8 cellular contexts compared by ENCODE assay signal in genomic region chr1:8409107-8409506, GRCh38.
A peak's percentile ranks its signal among the peaks of the same experiment; 100 is the strongest.
DNase-seq lines count a peak whose midpoint lies in the region; ATAC-seq, FAIRE-seq and TF ChIP-seq lines count a peak whose summit lies in the region.

No MANE protein-coding gene starts in this region.

- POLR2A ChIA-PET in HepG2 (lab: Yijun Ruan, JAX): interaction anchor here (1.0 kb wide), 1 partner anchor 11 kb away, joined by 3 read pairs; no protein-coding TSS in a partner anchor

- WGBS in HepG2 (ENCODE audit: low lambda C conversion rate): 73% methylated on average over 6 of the region's 6 CpGs

- TF ChIP-seq CTCF in GM10266 (IDR thresholded peaks at IDR 0.05; ENCODE audit: control insufficient read depth, insufficient read depth, low read depth, missing control alignments) (peak; percentile 22), chondrocyte (IDR thresholded peaks at IDR 0.05) (peak; percentile 79), HepG2 (CRISPR knock-in tag; IDR thresholded peaks at IDR 0.05) (peak; percentile 20; the same call in 1 of the 2 replicates), thoracic aorta (IDR thresholded peaks at IDR 0.05) (peak; percentile 27)

- ATAC-seq in HepG2: peak; percentile 57; the same call in 2 of the 3 replicates
- no peak for ATAC-seq in thoracic aorta (ENCODE audit: insufficient number of reproducible peaks, low FRiP score, low read depth)
- no peak for ATAC-seq in GM19395 (IDR thresholded peaks at IDR 0.05; ENCODE audit: unreplicated experiment)

- H3K27me3 Mint-ChIP-seq in chondrocyte (ENCODE audit: low read depth): no peaks in the 10 kb centered on the region

- H3K36me3 ChIP-seq in HepG2 (replicated peaks in 1 of 2; ENCODE audit: control insufficient read depth in 1 of 2, insufficient read depth in 2 of 2, low read length in 2 of 2) (peaks cover 16 to 60% of the 10 kb centered on the region in 2 experiments), thoracic aorta (peaks cover 6% of the 10 kb centered on the region), SJCRH30 (peaks cover 47% of the 10 kb centered on the region)

- CTCF ChIA-PET in HepG2 (lab: Yijun Ruan, JAX; ENCODE audit: low intra/inter-chr PET ratio, low total read pairs): no interaction called here

- intact Hi-C loops in HepG2 (cut with micrococcal nuclease; ENCODE audit: unreplicated experiment): no loop called here

- TF ChIP-seq POLR2A in HepG2 (IDR thresholded peaks at IDR 0.05; ENCODE audit: insufficient read depth in 1 of 2, low read depth in 2 of 2, low read length in 2 of 2): no peak

- DNase-seq in GM10266 (ENCODE audit: extremely low spot score) (peak; percentile 33), NCI-H510A (lab: John Stamatoyannopoulos, UW) (peak; percentile 9), chondrocyte (ENCODE audit: low spot score) (no peak), HepG2 (ENCODE audit: low spot score) (peak; percentile 9), thoracic aorta (ENCODE audit: low spot score) (no peak), SJCRH30 (no peak), occipital lobe (lab: John Stamatoyannopoulos, UW) (no peak)

- TF ChIP-seq EP300 in HepG2 (IDR thresholded peaks at IDR 0.05; ENCODE audit: low read depth in 2 of 2, low read length in 2 of 2): no peak
- no peak for TF ChIP-seq EP300 in HepG2 (CRISPR knock-in tag; IDR thresholded peaks at IDR 0.05; ENCODE audit: borderline replicate concordance)

- H3K9me3 ChIP-seq in HepG2 (ENCODE audit: low read length) (no peaks in the 10 kb centered on the region), thoracic aorta (no peaks in the 10 kb centered on the region), SJCRH30 (replicated peaks) (no peaks in the 10 kb centered on the region)

- no peak overlapping the region for H3K4me3 Mint-ChIP-seq in chondrocyte (ENCODE audit: unreplicated experiment)

- in situ Hi-C loops in HepG2 (cut with HindIII; ENCODE audit: extremely low pct_ligation_motif_present, low pct_unique_long_range_greater_than_20kb): no loop called here

- no peak overlapping the region for H2AFZ ChIP-seq in HepG2 (ENCODE audit: low read length)

- H3K9me3 Mint-ChIP-seq in chondrocyte (ENCODE audit: low read depth): no peaks in the 10 kb centered on the region

- H3K4me1 Mint-ChIP-seq in chondrocyte (ENCODE audit: low read depth): peaks cover 64% of the 10 kb centered on the region

- no peak overlapping the region for H3K9ac ChIP-seq in HepG2 (ENCODE audit: insufficient read depth, low read depth, low read length)

- H3K27me3 ChIP-seq in HepG2 (ENCODE audit: control insufficient read depth in 1 of 2, insufficient read depth in 2 of 2, low read length in 2 of 2) (no peaks in the 10 kb centered on the region), thoracic aorta (replicated peaks; ENCODE audit: insufficient read depth) (no peaks in the 10 kb centered on the region), SJCRH30 (no peaks in the 10 kb centered on the region)

- no TSS peak for BruUV-seq in HepG2 (replicated peaks; lab: Mats Ljungman, UMichigan)

- peak overlapping the region; percentile 75 for H3K27ac Mint-ChIP-seq in chondrocyte (ENCODE audit: unreplicated experiment)

- peaks cover 73% of the 10 kb centered on the region for H3K79me2 ChIP-seq in HepG2 (ENCODE audit: insufficient read depth, low read length)

- no peak for FAIRE-seq in HepG2 (lab: Jason Lieb, UNC)

- H3K36me3 Mint-ChIP-seq in chondrocyte (ENCODE audit: low read depth): peaks cover 12% of the 10 kb centered on the region

- H3K4me2 ChIP-seq in HepG2 (ENCODE audit: low read depth, low read length): no peak overlapping the region

- H4K20me1 ChIP-seq in HepG2 (ENCODE audit: insufficient read depth, low read length): peaks cover 52% of the 10 kb centered on the region

- H3K4me1 ChIP-seq in HepG2 (ENCODE audit: insufficient read depth, low read length) (peaks cover 19% of the 10 kb centered on the region), thoracic aorta (ENCODE audit: control insufficient read depth in 1 of 2, low read depth in 2 of 2) (peaks cover 66 to 89% of the 10 kb centered on the region in 2 donors), SJCRH30 (peaks cover 4% of the 10 kb centered on the region; the same call in 1 of the 2 replicates)

- no peak for TF ChIP-seq RAD21 in HepG2 (CRISPR knock-in tag; IDR thresholded peaks at IDR 0.05)

- H3K4me3 ChIP-seq in HepG2 (replicated peaks in 1 of 3; ENCODE audit: insufficient read depth in 1 of 3, low read depth in 2 of 3, low read length in 3 of 3) (no peak overlapping the region), thoracic aorta (peak overlapping the region; percentile 44), SJCRH30 (no peak overlapping the region)

- H3K27ac ChIP-seq in HepG2 (ENCODE audit: extremely low read length, insufficient read depth, low read length) (no peak overlapping the region), thoracic aorta (peak overlapping the region; percentile 64 to 76), SJCRH30 (no peak overlapping the region)

TF ChIP-seq in HepG2, 621 proteins besides CTCF, POLR2A, EP300 and RAD21:
- TF ChIP-seq, protein P1, sequence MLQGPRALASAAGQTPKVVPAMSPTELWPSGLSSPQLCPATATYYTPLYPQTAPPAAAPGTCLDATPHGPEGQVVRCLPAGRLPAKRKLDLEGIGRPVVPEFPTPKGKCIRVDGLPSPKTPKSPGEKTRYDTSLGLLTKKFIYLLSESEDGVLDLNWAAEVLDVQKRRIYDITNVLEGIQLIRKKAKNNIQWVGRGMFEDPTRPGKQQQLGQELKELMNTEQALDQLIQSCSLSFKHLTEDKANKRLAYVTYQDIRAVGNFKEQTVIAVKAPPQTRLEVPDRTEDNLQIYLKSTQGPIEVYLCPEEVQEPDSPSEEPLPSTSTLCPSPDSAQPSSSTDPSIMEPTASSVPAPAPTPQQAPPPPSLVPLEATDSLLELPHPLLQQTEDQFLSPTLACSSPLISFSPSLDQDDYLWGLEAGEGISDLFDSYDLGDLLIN (CRISPR knock-in tag; IDR thresholded peaks at IDR 0.05; ENCODE audit: borderline replicate concordance): no peak
- no peak for TF ChIP-seq IKZF4 (CRISPR knock-in tag; IDR thresholded peaks at IDR 0.05; ENCODE audit: borderline replicate concordance, low read depth, not compliant biosample characterization)
- no peak for TF ChIP-seq SP5 (CRISPR knock-in tag; IDR thresholded peaks at IDR 0.05; ENCODE audit: borderline replicate concordance, low read depth)
- TF ChIP-seq SOX5 (CRISPR knock-in tag; IDR thresholded peaks at IDR 0.05; ENCODE audit: borderline replicate concordance): no peak
- TF ChIP-seq SP4 (CRISPR knock-in tag; IDR thresholded peaks at IDR 0.05): no peak
- no peak for TF ChIP-seq GATAD2A (CRISPR knock-in tag; IDR thresholded peaks at IDR 0.05)
- TF ChIP-seq SIX4 (CRISPR knock-in tag; IDR thresholded peaks at IDR 0.05): no peak
- TF ChIP-seq SSRP1 (CRISPR knock-in tag; IDR thresholded peaks at IDR 0.05): no peak
- TF ChIP-seq STAG1 (CRISPR knock-in tag; IDR thresholded peaks at IDR 0.05): 0 out of 2 replicates have a peak, but pooled peaks have one; percentile 10

Comparison
In these comparisons a context has a peak if more than half of its experiments do, and no peak if none do; other contexts are left out.
1. DNase-seq: peak in GM10266 (single experiment), NCI-H510A (single experiment) and HepG2 (single experiment); none in chondrocyte (single experiment), thoracic aorta (single experiment), SJCRH30 (0 of 2) and occipital lobe (single experiment).
2. CTCF ChIP-seq: peak in every context shown above with its lines; median percentile 79 in chondrocyte; 27 in thoracic aorta; 22 in GM10266; 20 in HepG2.
3. H3K27ac ChIP-seq: peak in thoracic aorta (2 of 2); none in HepG2 (single experiment) and SJCRH30 (single experiment).